ENCODE assay signal across 1 cellular context in genomic region chr2:72781500-72781899, GRCh38.
TF ChIP-seq lines count a peak whose summit lies in the region.

No MANE protein-coding gene starts in this region.

TF ChIP-seq in endothelial cell of umbilical vein, 7 proteins besides CTCF, POLR2A, EP300 and RAD21 (continued from another document):
- TF ChIP-seq POLR2AphosphoS5 (IDR thresholded peaks at IDR 0.05; ENCODE audit: insufficient read depth, low read depth, low read length) (no peak), JUN (IDR thresholded peaks at IDR 0.05; ENCODE audit: borderline replicate concordance, insufficient read depth, insufficient read length, low read depth) (peak; percentile 57), GATA2 (IDR thresholded peaks at IDR 0.05; ENCODE audit: insufficient read depth, insufficient read length, low read depth, low read length) (no peak)
